Comparison of ENCODE assay signal across 8 cellular contexts in the genomic region with DNA sequence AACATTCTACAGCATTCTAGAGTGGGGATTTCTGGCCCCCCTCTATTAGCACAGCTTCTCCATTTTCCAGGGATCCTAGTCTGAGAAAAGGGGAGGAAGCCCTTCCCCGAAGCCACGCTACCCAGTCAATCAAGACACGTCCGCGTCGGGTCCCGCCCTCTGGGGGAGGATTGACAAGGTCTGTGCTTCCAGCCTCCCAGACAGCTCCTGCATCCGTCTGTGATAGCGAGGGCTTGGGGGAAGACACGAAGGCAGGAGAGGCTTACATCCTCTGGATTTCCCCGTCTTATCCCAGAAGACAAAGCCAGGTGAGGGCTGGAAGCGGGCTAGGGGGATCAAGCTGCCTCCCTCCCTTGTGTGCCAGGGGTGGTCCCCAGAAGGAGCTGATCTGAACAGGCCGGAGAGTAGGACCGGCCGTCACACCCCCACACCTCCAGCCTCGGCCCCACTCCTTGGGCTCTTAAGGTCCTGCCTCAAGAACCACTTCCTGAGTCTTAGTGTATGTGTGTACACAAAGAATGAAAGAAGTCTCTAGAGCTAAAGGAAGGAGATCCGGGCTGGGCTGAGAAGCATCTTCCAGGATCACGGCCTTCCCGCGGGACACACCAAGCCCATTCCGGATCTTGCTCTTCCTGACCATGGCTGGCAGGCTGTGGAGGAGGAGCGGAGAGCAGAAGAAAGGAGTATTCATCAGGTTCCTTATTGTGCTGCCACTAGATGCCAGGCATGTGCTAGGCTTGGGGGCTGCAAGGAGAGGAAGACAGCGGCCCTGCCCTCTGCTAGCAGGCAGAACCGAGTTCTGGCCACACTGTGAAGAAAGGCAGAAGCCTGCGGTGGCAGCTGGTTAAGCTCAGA. TPM values are rescaled to one million over a fixed set of nuclear protein-coding genes. Genes with fewer than 3 reads are reported as not detected.
DNase-seq lines count a peak whose midpoint lies in the region; ATAC-seq and TF ChIP-seq lines count a peak whose summit lies in the region.

No MANE protein-coding gene starts in this region.

- peaks cover 12% of the 10 kb centered on the region for H3K36me3 Mint-ChIP-seq in activated CD8-positive, alpha-beta memory T cell treated with anti-CD3 and anti-CD28 coated beads, Interleukin-2, amount 10 ng/mL, durations not matched to agents 7 days and 5 days
- H3K36me3 Mint-ChIP-seq in endothelial cell (ENCODE audit: low read depth, unreplicated experiment): peaks cover 26% of the 10 kb centered on the region
- H3K36me3 Mint-ChIP-seq in stimulated activated effector memory CD8-positive, alpha-beta T cell treated with anti-CD3 and anti-CD28 coated beads, Interleukin-12 subunit alpha, Interleukin-12 subunit beta, amount 100 ng/mL, for 72 hours: peaks cover 43% of the 10 kb centered on the region

- CTCF ChIA-PET in activated CD8-positive, alpha-beta memory T cell treated with anti-CD3 and anti-CD28 coated beads, Interleukin-2, amount 10 ng/mL, durations not matched to agents 7 days and 5 days (lab: Charles Lee): interaction anchor here (0.6 to 4.9 kb wide), 16 partner anchors 8 to 492 kb away, joined by 3 to 63 read pairs (median 6); partner anchors contain the start of genes BLOC1S1, ESYT1, PA2G4 and PYM1

- no peak for TF ChIP-seq CTCF in endothelial cell (IDR thresholded peaks at IDR 0.05; ENCODE audit: unreplicated experiment)

- H3K27me3 Mint-ChIP-seq in activated CD8-positive, alpha-beta memory T cell treated with anti-CD3 and anti-CD28 coated beads, Interleukin-2, amount 10 ng/mL, durations not matched to agents 7 days and 5 days: no peaks in the 10 kb centered on the region
- peaks cover 26% of the 10 kb centered on the region for H3K27me3 Mint-ChIP-seq in endothelial cell (ENCODE audit: unreplicated experiment)

- H3K27ac Mint-ChIP-seq in activated CD8-positive, alpha-beta memory T cell treated with anti-CD3 and anti-CD28 coated beads, Interleukin-2, amount 10 ng/mL, durations not matched to agents 7 days and 5 days: peak overlapping the region; percentile 92
- peak overlapping the region; percentile 95 for H3K27ac Mint-ChIP-seq in endothelial cell (ENCODE audit: unreplicated experiment)
- peak overlapping the region; percentile 99 for H3K27ac Mint-ChIP-seq in stimulated activated effector memory CD8-positive, alpha-beta T cell treated with anti-CD3 and anti-CD28 coated beads, Interleukin-12 subunit alpha, Interleukin-12 subunit beta, amount 100 ng/mL, for 72 hours

- ATAC-seq in GM19397 (IDR thresholded peaks at IDR 0.05; ENCODE audit: unreplicated experiment) (peak; percentile 39), HG03520 (IDR thresholded peaks at IDR 0.05; ENCODE audit: unreplicated experiment) (peak; percentile 32)
- ATAC-seq in activated CD8-positive, alpha-beta memory T cell treated with anti-CD3 and anti-CD28 coated beads, Interleukin-2, amount 10 ng/mL, durations not matched to agents 7 days and 5 days: peak; percentile 69
- ATAC-seq in stimulated activated effector memory CD8-positive, alpha-beta T cell treated with anti-CD3 and anti-CD28 coated beads, Interleukin-12 subunit alpha, Interleukin-12 subunit beta, amount 100 ng/mL, for 72 hours: peak; percentile 71

- no peaks in the 10 kb centered on the region for H3K9me3 Mint-ChIP-seq in activated CD8-positive, alpha-beta memory T cell treated with anti-CD3 and anti-CD28 coated beads, Interleukin-2, amount 10 ng/mL, durations not matched to agents 7 days and 5 days (ENCODE audit: low read depth)
- no peaks in the 10 kb centered on the region for H3K9me3 Mint-ChIP-seq in endothelial cell (ENCODE audit: unreplicated experiment)
- H3K9me3 Mint-ChIP-seq in stimulated activated effector memory CD8-positive, alpha-beta T cell treated with anti-CD3 and anti-CD28 coated beads, Interleukin-12 subunit alpha, Interleukin-12 subunit beta, amount 100 ng/mL, for 72 hours: no peaks in the 10 kb centered on the region

- H3K4me1 Mint-ChIP-seq in activated CD8-positive, alpha-beta memory T cell treated with anti-CD3 and anti-CD28 coated beads, Interleukin-2, amount 10 ng/mL, durations not matched to agents 7 days and 5 days: peaks cover 51% of the 10 kb centered on the region
- H3K4me1 Mint-ChIP-seq in endothelial cell (ENCODE audit: unreplicated experiment): peaks cover 35% of the 10 kb centered on the region
- H3K4me1 Mint-ChIP-seq in stimulated activated effector memory CD8-positive, alpha-beta T cell treated with anti-CD3 and anti-CD28 coated beads, Interleukin-12 subunit alpha, Interleukin-12 subunit beta, amount 100 ng/mL, for 72 hours: peaks cover 47% of the 10 kb centered on the region

- DNase-seq in COLO829 (ENCODE audit: low spot score) (peak; percentile 96), NCI-H748 treated with DMSO at 0.1 percent for 48 hours (lab: John Stamatoyannopoulos, UW) (peak; percentile 52), endothelial cell (ENCODE audit: low spot score) (peak; percentile 77), mesenteric fat pad (ENCODE audit: low spot score) (peak; percentile 88)
- DNase-seq in activated CD8-positive, alpha-beta memory T cell treated with anti-CD3 and anti-CD28 coated beads, Interleukin-2, amount 10 ng/mL, durations not matched to agents 7 days and 5 days: peak; percentile 87
- peak; percentile 44 to 85 for DNase-seq in stimulated activated effector memory CD8-positive, alpha-beta T cell treated with anti-CD3 and anti-CD28 coated beads, Interleukin-12 subunit alpha, Interleukin-12 subunit beta, amount 100 ng/mL, for 72 hours (ENCODE audit: low spot score in 2 of 2)

- H3K4me3 Mint-ChIP-seq in activated CD8-positive, alpha-beta memory T cell treated with anti-CD3 and anti-CD28 coated beads, Interleukin-2, amount 10 ng/mL, durations not matched to agents 7 days and 5 days: peak overlapping the region; percentile 78
- H3K4me3 Mint-ChIP-seq in endothelial cell (ENCODE audit: unreplicated experiment): peak overlapping the region; percentile 89
- H3K4me3 Mint-ChIP-seq in stimulated activated effector memory CD8-positive, alpha-beta T cell treated with anti-CD3 and anti-CD28 coated beads, Interleukin-12 subunit alpha, Interleukin-12 subunit beta, amount 100 ng/mL, for 72 hours: peak overlapping the region; percentile 87

RNA-seq across cellular contexts. Expression of gene CD63, which starts 1.0 kb away (rescaled TPM):
- total RNA-seq in activated CD8-positive, alpha-beta memory T cell treated with anti-CD3 and anti-CD28 coated beads, Interleukin-2, amount 10 ng/mL, durations not matched to agents 7 days and 5 days: 100 to 1,000 TPM; 222 to 288 TPM
- 1,134 TPM for total RNA-seq in endothelial cell (ENCODE audit: unreplicated experiment)
- total RNA-seq in mesenteric fat pad: 1,545 TPM

RNA-seq across cellular contexts. Expression of gene RDH5, which starts 9.6 kb away (rescaled TPM):
- 10 to 100 TPM; 11.1 to 14.4 TPM for total RNA-seq in activated CD8-positive, alpha-beta memory T cell treated with anti-CD3 and anti-CD28 coated beads, Interleukin-2, amount 10 ng/mL, durations not matched to agents 7 days and 5 days
- total RNA-seq in endothelial cell (ENCODE audit: unreplicated experiment) (4.4 TPM), mesenteric fat pad (123 TPM)

RNA-seq across cellular contexts. Expression of gene GDF11, which starts 13.1 kb away (rescaled TPM):
- total RNA-seq in activated CD8-positive, alpha-beta memory T cell treated with anti-CD3 and anti-CD28 coated beads, Interleukin-2, amount 10 ng/mL, durations not matched to agents 7 days and 5 days: 10 to 100 TPM; 10.9 to 14.1 TPM
- total RNA-seq in endothelial cell (ENCODE audit: unreplicated experiment) (9.3 TPM), mesenteric fat pad (5.8 TPM)

RNA-seq across cellular contexts. Expression of gene BLOC1S1, which starts 14.0 kb away (rescaled TPM):
- 100 to 1,000 TPM; 151 to 152 TPM for total RNA-seq in activated CD8-positive, alpha-beta memory T cell treated with anti-CD3 and anti-CD28 coated beads, Interleukin-2, amount 10 ng/mL, durations not matched to agents 7 days and 5 days
- 66.5 TPM for total RNA-seq in endothelial cell (ENCODE audit: unreplicated experiment)
- total RNA-seq in mesenteric fat pad: 136 TPM

RNA-seq across cellular contexts. Expression of gene ITGA7, which starts 22.1 kb away (rescaled TPM):
- total RNA-seq in activated CD8-positive, alpha-beta memory T cell treated with anti-CD3 and anti-CD28 coated beads, Interleukin-2, amount 10 ng/mL, durations not matched to agents 7 days and 5 days: 1 to 10 TPM; 3.7 to 4.4 TPM
- total RNA-seq in endothelial cell (ENCODE audit: unreplicated experiment) (4.0 TPM), mesenteric fat pad (536 TPM)

Comparison
In these comparisons a context has a peak if more than half of its experiments do, and no peak if none do; other contexts are left out.
1. Peak in every context shown above with its lines: DNase-seq and ATAC-seq.